17 cellular contexts compared by ENCODE assay signal in genomic region chr7:96792115-96792514, GRCh38.
A peak's percentile ranks its signal among the peaks of the same experiment; 100 is the strongest.
DNase-seq lines count a peak whose midpoint lies in the region; ATAC-seq and TF ChIP-seq lines count a peak whose summit lies in the region.
"Had no signal": no experiment of that assay in that cellular context is flagged by ENCODE, and none has a peak within 500 bp of the region (broad histone marks: within the 10 kb centered on the region; RNA-seq: fewer than 3 reads in every experiment).

No MANE protein-coding gene starts in this region.

- H3K4me3 ChIP-seq in right atrium auricular region, result no peak overlapping the region
- H3K4me3 ChIP-seq: BLaER1, GM23338 had no signal

- no peaks in the 10 kb centered on the region for H3K36me3 ChIP-seq in right atrium auricular region
- H3K36me3 ChIP-seq: BLaER1 had no signal

- no peaks in the 10 kb centered on the region for H3K9me3 ChIP-seq in right atrium auricular region
- H3K9me3 ChIP-seq: BLaER1, Caco-2 had no signal

- TF ChIP-seq CTCF in right atrium auricular region (IDR thresholded peaks at IDR 0.05), result no peak

- no peak for DNase-seq in hippocampal formation (lab: John Stamatoyannopoulos, UW)
- DNase-seq in right atrium auricular region (ENCODE audit: low spot score), result no peak
- DNase-seq: Caco-2; CD4-positive, CD25-positive, alpha-beta regulatory T cell; CD8-positive, alpha-beta T cell; DMS153; DND-41; H9 had no signal

- peak; percentile 79 for ATAC-seq in GM18502 (IDR thresholded peaks at IDR 0.05; ENCODE audit: poor library complexity, unreplicated experiment)
- ATAC-seq in GM19395 (IDR thresholded peaks at IDR 0.05; ENCODE audit: unreplicated experiment), result peak; percentile 61
- peak; percentile 69 for ATAC-seq in HG03354 (IDR thresholded peaks at IDR 0.05; ENCODE audit: poor library complexity, severe bottlenecking, unreplicated experiment)
- ATAC-seq in GM19467 (IDR thresholded peaks at IDR 0.05; ENCODE audit: unreplicated experiment), result no peak
- ATAC-seq: CD8-positive, alpha-beta T cell; GM23338; HCT116 had no signal

- no peaks in the 10 kb centered on the region for H3K4me1 ChIP-seq in right atrium auricular region
- H3K4me1 ChIP-seq: BLaER1, Caco-2 had no signal

- no peaks in the 10 kb centered on the region for H3K27me3 ChIP-seq in right atrium auricular region
- H3K27me3 ChIP-seq: BLaER1 had no signal

- H3K27ac ChIP-seq in right atrium auricular region, result no peak overlapping the region
- H3K27ac ChIP-seq: 22Rv1, BLaER1, C4-2B had no signal
